Comparison of ENCODE assay signal across 1 cellular context in genomic region chr19:10321417-10321797, GRCh38.
A peak's percentile ranks its signal among the peaks of the same experiment; 100 is the strongest.
TF ChIP-seq lines count a peak whose summit lies in the region.

No MANE protein-coding gene starts in this region.

TF ChIP-seq in K562, 482 proteins besides CTCF, POLR2A, EP300 and RAD21:
- TF ChIP-seq RBM22 (IDR thresholded peaks at IDR 0.05; ENCODE audit: low read depth, low read length, poor library complexity, severe bottlenecking) (peak; percentile 22), POLR2G (IDR thresholded peaks at IDR 0.05; ENCODE audit: low read depth, low read length) (peak; percentile 70), TFAM (CRISPR knock-in tag; conservative IDR thresholded peaks at IDR 0.05) (no peak), RBFOX2 (IDR thresholded peaks at IDR 0.05; ENCODE audit: low read depth, low read length) (peak; percentile 15; the same call in 1 of the 2 replicates), ZNF586 (CRISPR knock-in tag; conservative IDR thresholded peaks at IDR 0.05) (no peak), CBFA2T2 (conservative IDR thresholded peaks at IDR 0.05) (no peak)
TF ChIP-seq in K562: peak in this region for 3.
